Comparison of ENCODE assay signal across 14 cellular contexts in the genomic region with DNA sequence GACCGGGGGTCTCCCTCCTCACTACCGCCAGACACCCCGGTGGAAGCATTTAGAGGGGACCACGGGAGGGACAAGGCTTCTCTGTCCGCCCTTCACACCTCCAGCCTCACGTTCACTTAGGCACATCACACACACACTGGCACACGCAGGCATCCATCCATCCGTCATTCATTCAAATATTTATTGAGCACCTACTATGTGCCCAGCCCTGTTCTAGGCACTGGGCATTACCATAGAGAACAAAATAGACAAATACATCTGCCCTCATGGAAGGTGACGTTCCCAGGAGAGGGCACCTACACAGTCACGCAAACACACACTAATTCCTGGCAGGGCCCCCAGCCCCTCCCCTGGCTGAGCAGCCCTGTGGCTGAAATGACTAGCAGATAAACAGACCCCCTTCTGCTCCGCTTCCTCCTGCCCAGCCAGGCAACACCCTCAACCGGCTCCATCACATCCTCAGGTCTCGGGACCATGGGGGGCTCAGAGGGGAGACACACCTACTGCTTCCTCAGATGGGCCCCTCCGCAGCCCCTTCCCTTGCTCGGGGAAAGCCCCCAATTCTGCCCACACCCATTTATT. TPM values are rescaled to one million over a fixed set of nuclear protein-coding genes. Genes with fewer than 3 reads are reported as not detected.
DNase-seq lines count a peak whose midpoint lies in the region; ATAC-seq and TF ChIP-seq lines count a peak whose summit lies in the region.
"Had no signal": no experiment of that assay in that cellular context is flagged by ENCODE, and none has a peak within 500 bp of the region (broad histone marks: within the 10 kb centered on the region; RNA-seq: fewer than 3 reads in every experiment).

No MANE protein-coding gene starts in this region.

- intact Hi-C loops in activated CD4-positive, alpha-beta T cell treated with anti-CD3 and anti-CD28 coated beads for 36 hours (cut with DNase I, micrococcal nuclease): loop anchor here in 1 of 2 experiments (5.0 kb wide), 1 partner anchor 629 kb away; a partner anchor contains a TSS
- intact Hi-C loops in left lung (cut with DNase I): no loop called here

- H3K36me3 ChIP-seq in adipocyte (ENCODE audit: control insufficient read depth, insufficient read depth, low read length, severe bottlenecking): peaks cover 44% of the 10 kb centered on the region
- H3K36me3 ChIP-seq in left lung: peaks cover 0 to 46% of the 10 kb centered on the region in 2 donors
- H3K36me3 ChIP-seq in subcutaneous abdominal adipose tissue (ENCODE audit: control insufficient read depth in 5 of 5, insufficient read depth in 5 of 5, low read length in 5 of 5): peaks cover 0 to 43% (median 33%) of the 10 kb centered on the region in 5 donors

- H3K27ac ChIP-seq in left lung (peak overlapping the region; percentile 83 to 94), subcutaneous abdominal adipose tissue (ENCODE audit: low read depth, low read length) (peak overlapping the region; percentile 99)

- no peaks in the 10 kb centered on the region for H3K27me3 Mint-ChIP-seq in activated CD4-positive, alpha-beta T cell treated with anti-CD3 and anti-CD28 coated beads for 36 hours

- peaks cover 22% of the 10 kb centered on the region for H3K4me1 Mint-ChIP-seq in activated CD4-positive, alpha-beta T cell treated with anti-CD3 and anti-CD28 coated beads for 36 hours

- H3K4me3 ChIP-seq in adipocyte (ENCODE audit: low read length) (no peak overlapping the region), left lung (no peak overlapping the region), subcutaneous abdominal adipose tissue (ENCODE audit: low read depth in 1 of 5, low read length in 5 of 5) (no peak overlapping the region)

- no peaks in the 10 kb centered on the region for H3K9me3 Mint-ChIP-seq in activated CD4-positive, alpha-beta T cell treated with anti-CD3 and anti-CD28 coated beads for 36 hours (ENCODE audit: low read depth)

- H3K9me3 ChIP-seq in adipocyte (ENCODE audit: control insufficient read depth, low read length) (no peaks in the 10 kb centered on the region), left lung (no peaks in the 10 kb centered on the region), subcutaneous abdominal adipose tissue (ENCODE audit: control insufficient read depth in 5 of 5, low read length in 5 of 5) (no peaks in the 10 kb centered on the region)

- H3K4me3 Mint-ChIP-seq in activated CD4-positive, alpha-beta T cell treated with anti-CD3 and anti-CD28 coated beads for 36 hours: no peak overlapping the region

- POLR2A ChIA-PET in activated CD4-positive, alpha-beta T cell treated with anti-CD3 and anti-CD28 coated beads for 36 hours (lab: Charles Lee): interaction anchor here (0.7 kb wide), 1 partner anchor 10 kb away, joined by 7 read pairs; no protein-coding TSS in a partner anchor

- peaks cover 5% of the 10 kb centered on the region for H3K36me3 Mint-ChIP-seq in activated CD4-positive, alpha-beta T cell treated with anti-CD3 and anti-CD28 coated beads for 36 hours (ENCODE audit: low read depth)

- CTCF ChIA-PET in activated CD4-positive, alpha-beta T cell treated with anti-CD3 and anti-CD28 coated beads for 36 hours (lab: Charles Lee): no interaction called here

- no peak for DNase-seq in activated CD4-positive, alpha-beta T cell treated with anti-CD3 and anti-CD28 coated beads for 36 hours
- no peak for DNase-seq in activated CD4-positive, alpha-beta T cell treated with anti-CD3 and anti-CD28 coated beads for 4 hours
- DNase-seq in adipocyte (ENCODE audit: low read depth) (no peak), left lung (no peak), glomerular visceral epithelial cell (ENCODE audit: extremely low spot score) (no peak), ureter (ENCODE audit: low spot score) (no peak), epidermal melanocyte (ENCODE audit: insufficient read length, low spot score) (no peak)
- DNase-seq: 8988T; activated CD8-positive, alpha-beta memory T cell treated with anti-CD3 and anti-CD28 coated beads, Interleukin-2, amount 50 U/mL, for 4 hours; islet precursor cell; NCI-H2171 treated with DMSO at 0.1 percent for 48 hours; occipital lobe; stimulated activated CD4-positive, alpha-beta T cell treated with anti-CD3 and anti-CD28 coated beads, Interleukin-1b, Interleukin-23, amount 100 ng/mL, for 48 hours had no signal

- no peak for ATAC-seq in activated CD4-positive, alpha-beta T cell treated with anti-CD3 and anti-CD28 coated beads for 36 hours
- ATAC-seq in left lung: no peak

- H3K9ac ChIP-seq in adipocyte (ENCODE audit: low read length): peak overlapping the region; percentile 94
- H3K9ac ChIP-seq in subcutaneous abdominal adipose tissue (ENCODE audit: low read length in 5 of 5): no peak overlapping the region

- no peak for TF ChIP-seq CTCF in left lung (IDR thresholded peaks at IDR 0.05)

- H3K4me1 ChIP-seq in adipocyte (ENCODE audit: control insufficient read depth, insufficient read depth, low read length): peaks cover 26% of the 10 kb centered on the region
- H3K4me1 ChIP-seq in left lung: peaks cover 22 to 40% of the 10 kb centered on the region in 2 donors
- peaks cover 14 to 39% (median 30%) of the 10 kb centered on the region in 5 donors for H3K4me1 ChIP-seq in subcutaneous abdominal adipose tissue (ENCODE audit: control insufficient read depth in 5 of 5, insufficient read depth in 5 of 5, low read length in 5 of 5)

- peak overlapping the region; percentile 1 for H3K27ac Mint-ChIP-seq in activated CD4-positive, alpha-beta T cell treated with anti-CD3 and anti-CD28 coated beads for 36 hours

- no peaks in the 10 kb centered on the region for H3K27me3 ChIP-seq in adipocyte (replicated peaks; ENCODE audit: control insufficient read depth, insufficient read depth, low read length)
- H3K27me3 ChIP-seq in left lung: no peaks in the 10 kb centered on the region
- peaks cover 0 to 8% (median 0%) of the 10 kb centered on the region in 5 donors for H3K27me3 ChIP-seq in subcutaneous abdominal adipose tissue (ENCODE audit: control insufficient read depth in 5 of 5, insufficient read depth in 4 of 5, low read length in 5 of 5)

RNA-seq across cellular contexts. Expression of a gene that starts 3.7 kb away (rescaled TPM):
- total RNA-seq in activated CD4-positive, alpha-beta T cell treated with anti-CD3 and anti-CD28 coated beads for 36 hours: 100 to 1,000 TPM; 317 to 374 TPM
- 100 to 1,000 TPM; 130 to 157 TPM for total RNA-seq in left lung
- 450 TPM for total RNA-seq in ureter

RNA-seq across cellular contexts. Expression of a gene that starts 28.4 kb away (rescaled TPM):
- total RNA-seq in activated CD4-positive, alpha-beta T cell treated with anti-CD3 and anti-CD28 coated beads for 36 hours: 1 to 10 TPM; 1.6 to 2.5 TPM
- 100 to 1,000 TPM; 195 to 263 TPM for total RNA-seq in left lung
- total RNA-seq in ureter: 126 TPM

RNA-seq across cellular contexts. Expression of a gene that starts 36.9 kb away (rescaled TPM):
- total RNA-seq in activated CD4-positive, alpha-beta T cell treated with anti-CD3 and anti-CD28 coated beads for 36 hours: 100 to 1,000 TPM; 150 to 178 TPM
- total RNA-seq in left lung (100 to 1,000 TPM; 233 to 596 TPM), ureter (404 TPM)

Comparison
In these comparisons a context has a peak if more than half of its experiments do, and no peak if none do; other contexts are left out.
1. RNA of a gene that starts 28.4 kb away (total RNA-seq): 195 to 263 TPM in left lung and 126 TPM in ureter (single experiment); 1.6 to 2.5 TPM in activated CD4-positive, alpha-beta T cell treated with anti-CD3 and anti-CD28 coated beads for 36 hours; every median in the first group is over 10 times any median in the second.